Comparison of ENCODE assay signal across 13 cellular contexts in genomic region chr22:19115628-19116027, GRCh38. TPM values are rescaled to one million over a fixed set of nuclear protein-coding genes. Genes with fewer than 3 reads are reported as not detected.
DNase-seq lines count a peak whose midpoint lies in the region; ATAC-seq, FAIRE-seq and TF ChIP-seq lines count a peak whose summit lies in the region.
"Had no signal": no experiment of that assay in that cellular context is flagged by ENCODE, and none has a peak within 500 bp of the region (broad histone marks: within the 10 kb centered on the region; RNA-seq: fewer than 3 reads in every experiment).

No MANE protein-coding gene starts in this region.

- RAD21 ChIA-PET in HCT116 (lab: Charles Lee; ENCODE audit: low non-redundant PET in 1 of 2, low total read pairs in 2 of 2, uncharacterized antibody in 2 of 2, unreplicated experiment in 2 of 2): no interaction called here

- no peaks in the 10 kb centered on the region for H3K27me3 Mint-ChIP-seq in naive thymus-derived CD4-positive, alpha-beta T cell
- H3K27me3 Mint-ChIP-seq: IgD-negative memory B cell had no signal

- H3K79me2 ChIP-seq in HCT116 (ENCODE audit: insufficient read depth, low read length) (peaks cover 89% of the 10 kb centered on the region), K562 (ENCODE audit: control insufficient read depth, insufficient read depth, low read length) (peaks cover 97% of the 10 kb centered on the region)

- no peak for FAIRE-seq in K562 (lab: Jason Lieb, UNC)

- DNase-seq in NCI-H82 (lab: John Stamatoyannopoulos, UW) (peak; percentile 15), NCI-H82 treated with DMSO at 0.1 percent for 48 hours (lab: John Stamatoyannopoulos, UW; ENCODE audit: unreplicated experiment) (no peak), HCT116 (ENCODE audit: low read depth, low spot score) (no peak), K562 (ENCODE audit: extremely low read depth in 1 of 4, low spot score in 3 of 4) (peak in 1 of 4 experiments; percentile 59), NCI-H128 (lab: John Stamatoyannopoulos, UW; ENCODE audit: unreplicated experiment) (no peak)
- DNase-seq in naive thymus-derived CD4-positive, alpha-beta T cell: peak in 1 of 9 donors; percentile 36
- DNase-seq: NCI-H446 treated with DMSO at 0.1 percent for 48 hours had no signal

- ATAC-seq in HCT116 (peak; percentile 84), K562 (peak; percentile 68), gastroesophageal sphincter (no peak), GM21737 (IDR thresholded peaks at IDR 0.05; ENCODE audit: unreplicated experiment) (no peak)
- ATAC-seq in naive thymus-derived CD4-positive, alpha-beta T cell: peak; percentile 36

- no peaks in the 10 kb centered on the region for H3K9me2 ChIP-seq in HCT116 (ENCODE audit: insufficient read depth)

- H3K36me3 ChIP-seq in HCT116 (ENCODE audit: control insufficient read depth in 1 of 2, insufficient read depth in 2 of 2, low read length in 2 of 2): 0 out of 4 replicates have a peak, but pooled peaks cover 0 to 4% of the 10 kb centered on the region in 2 experiments
- peaks cover 63% of the 10 kb centered on the region for H3K36me3 ChIP-seq in K562 (ENCODE audit: control insufficient read depth, insufficient read depth, low read length)
- H3K36me3 ChIP-seq in naive thymus-derived CD4-positive, alpha-beta T cell (ENCODE audit: control insufficient read depth in 2 of 3, insufficient read depth in 3 of 3, low read length in 3 of 3): peaks cover 0 to 5% (median 0%) of the 10 kb centered on the region in 3 experiments
- H3K36me3 ChIP-seq in gastroesophageal sphincter: no peaks in the 10 kb centered on the region

- H3K9me3 Mint-ChIP-seq in naive thymus-derived CD4-positive, alpha-beta T cell: no peaks in the 10 kb centered on the region
- H3K9me3 Mint-ChIP-seq: IgD-negative memory B cell had no signal

- POLR2A ChIA-PET in HCT116 (lab: Charles Lee): no interaction called here
- POLR2A ChIA-PET in K562 (lab: Yijun Ruan, JAX): interaction anchor here (0.5 to 9.0 kb wide), 28 partner anchors 8 to 735 kb away, joined by 3 to 67 read pairs (median 4); partner anchors contain the start of genes ESS2 and TSSK2
- POLR2A ChIA-PET in naive thymus-derived CD4-positive, alpha-beta T cell (lab: Charles Lee): interaction anchor here (1.1 to 1.4 kb wide), 2 partner anchors 29 to 331 kb away, joined by 3 to 5 read pairs; partner anchors contain the start of gene ESS2

- H3K9ac ChIP-seq in HCT116 (ENCODE audit: low read length) (no peak overlapping the region), K562 (ENCODE audit: insufficient read depth in 1 of 2, low read depth in 2 of 2, low read length in 2 of 2) (peak overlapping the region in 1 of 2 experiments; percentile 81; a peak in 1 of 4 replicates)

- TF ChIP-seq EP300 in K562 (IDR thresholded peaks at IDR 0.05; ENCODE audit: low read length) (no peak), gastroesophageal sphincter (IDR thresholded peaks at IDR 0.05) (no peak)

- 48% methylated on average over 4 of the region's 4 CpGs for WGBS in K562 (ENCODE audit: insufficient coverage, low coverage, missing lambda C conversion rate)
- 19 to 66% methylated on average over 2 to 4 of the region's 4 CpGs for WGBS in gastroesophageal sphincter (ENCODE audit: low coverage in 1 of 2), 2 donors

- H3K36me3 Mint-ChIP-seq in naive thymus-derived CD4-positive, alpha-beta T cell: peaks cover 0 to 9% (median 5%) of the 10 kb centered on the region in 5 donors
- H3K36me3 Mint-ChIP-seq: IgD-negative memory B cell had no signal

- H2AFZ ChIP-seq in HCT116 (ENCODE audit: low read depth, low read length, poor library complexity, severe bottlenecking) (no peak overlapping the region), K562 (ENCODE audit: low read depth, low read length) (no peak overlapping the region)

- peaks cover 54 to 93% (median 83%) of the 10 kb centered on the region in 7 donors for H3K4me1 Mint-ChIP-seq in naive thymus-derived CD4-positive, alpha-beta T cell

- TF ChIP-seq CTCF in HCT116 (IDR thresholded peaks at IDR 0.05 in 2 of 3, conservative IDR thresholded peaks at IDR 0.05 in 1 of 3; ENCODE audit: borderline replicate concordance in 1 of 3, insufficient read depth in 1 of 3, low read depth in 2 of 3, low read length in 2 of 3) (peak in 2 of 3 experiments; percentile 29 to 38; a peak in 4 of 6 replicates), K562 (IDR thresholded peaks at IDR 0.05 in 2 of 3, conservative IDR thresholded peaks at IDR 0.05 in 1 of 3; ENCODE audit: insufficient read depth in 2 of 3, low read depth in 1 of 3, low read length in 3 of 3) (peak; percentile 56 to 75 (median 58)), gastroesophageal sphincter (IDR thresholded peaks at IDR 0.05) (no peak)

- TF ChIP-seq RAD21 in HCT116 (IDR thresholded peaks at IDR 0.05; ENCODE audit: low read depth): peak; percentile 24; the same call in 1 of the 2 replicates
- peak in 1 of 2 experiments; percentile 67; a peak in 2 of 4 replicates for TF ChIP-seq RAD21 in K562 (CRISPR knock-in tag; conservative IDR thresholded peaks at IDR 0.05 in 1 of 2, IDR thresholded peaks at IDR 0.05 in 1 of 2)

- no peaks in the 10 kb centered on the region for H3K27me3 ChIP-seq in HCT116 (ENCODE audit: insufficient read depth, low read length)
- no peaks in the 10 kb centered on the region for H3K27me3 ChIP-seq in K562 (ENCODE audit: control insufficient read depth in 2 of 2, insufficient read depth in 2 of 2, low read length in 2 of 2)
- no peaks in the 10 kb centered on the region for H3K27me3 ChIP-seq in naive thymus-derived CD4-positive, alpha-beta T cell (ENCODE audit: control insufficient read depth in 2 of 2, insufficient read depth in 2 of 2, low read length in 2 of 2)
- H3K27me3 ChIP-seq in gastroesophageal sphincter: no peaks in the 10 kb centered on the region
- H3K27me3 ChIP-seq: tibial artery had no signal

- peaks cover 43% of the 10 kb centered on the region for H3K9me1 ChIP-seq in K562 (ENCODE audit: control insufficient read depth, insufficient read depth, low read length)

- no peak for TF ChIP-seq POLR2A in HCT116 (IDR thresholded peaks at IDR 0.05; ENCODE audit: borderline replicate concordance, extremely low read depth, insufficient read depth, insufficient read length)
- no peak for TF ChIP-seq POLR2A in K562 (conservative IDR thresholded peaks at IDR 0.05)
- TF ChIP-seq POLR2A in gastroesophageal sphincter (IDR thresholded peaks at IDR 0.05): no peak

- H3K4me2 ChIP-seq in HCT116 (ENCODE audit: low read length) (no peak overlapping the region), K562 (ENCODE audit: insufficient read depth, low read length) (no peak overlapping the region)

- CTCF ChIA-PET in HCT116 (lab: Charles Lee): interaction anchor here (0.6 to 1.8 kb wide), 4 partner anchors 8 to 514 kb away, joined by 3 to 8 read pairs (median 5); partner anchors contain the start of gene ESS2
- CTCF ChIA-PET in K562 (lab: Yijun Ruan, JAX; ENCODE audit: low intra/inter-chr PET ratio): interaction anchor here (1.2 kb wide), 1 partner anchor 515 kb away, joined by 3 read pairs; no protein-coding TSS in a partner anchor
- CTCF ChIA-PET in naive thymus-derived CD4-positive, alpha-beta T cell (lab: Charles Lee): interaction anchor here (1.0 kb wide), 1 partner anchor 9 kb away, joined by 3 read pairs; no protein-coding TSS in a partner anchor

- intact Hi-C loops in HCT116 (cut with micrococcal nuclease) (no loop called here), K562 (cut with micrococcal nuclease) (loop anchor here (10.0 kb wide), 1 partner anchor 179 kb away; the partner anchor contains the start of gene CLTCL1)
- intact Hi-C loops in naive thymus-derived CD4-positive, alpha-beta T cell (cut with micrococcal nuclease): no loop called here

- H3K4me1 ChIP-seq in HCT116 (ENCODE audit: control insufficient read depth in 1 of 2, insufficient read depth in 2 of 2, low read length in 2 of 2) (peaks cover 4 to 7% of the 10 kb centered on the region in 2 experiments), K562 (replicated peaks in 1 of 2; ENCODE audit: control insufficient read depth in 2 of 2, insufficient read depth in 2 of 2, low read length in 2 of 2) (peaks cover 36 to 41% of the 10 kb centered on the region in 2 experiments), gastroesophageal sphincter (peaks cover 0 to 89% (median 23%) of the 10 kb centered on the region in 3 donors)
- H3K4me1 ChIP-seq in naive thymus-derived CD4-positive, alpha-beta T cell (ENCODE audit: control insufficient read depth in 2 of 2, insufficient read depth in 2 of 2, low read length in 2 of 2): peaks cover 55 to 71% of the 10 kb centered on the region in 2 donors

- H3K27ac Mint-ChIP-seq in naive thymus-derived CD4-positive, alpha-beta T cell: peak overlapping the region in 8 of 9 donors; percentile 35 to 87 (median 71)

- H3K4me3 Mint-ChIP-seq in naive thymus-derived CD4-positive, alpha-beta T cell: peak overlapping the region in 8 of 10 donors; percentile 19 to 93 (median 50)

- H4K20me1 ChIP-seq in HCT116 (ENCODE audit: insufficient read depth) (0 out of 2 replicates have a peak, but pooled peaks cover 3% of the 10 kb centered on the region), K562 (replicated peaks; ENCODE audit: control insufficient read depth, insufficient read depth, low read length) (peaks cover 65% of the 10 kb centered on the region)

- in situ Hi-C loops in K562 (cut with MboI): no loop called here

- no peak overlapping the region for H3K4me3 ChIP-seq in HCT116 (replicated peaks in 1 of 2; ENCODE audit: low read depth in 1 of 2, low read length in 2 of 2)
- H3K4me3 ChIP-seq in K562: no peak overlapping the region
- no peak overlapping the region for H3K4me3 ChIP-seq in naive thymus-derived CD4-positive, alpha-beta T cell (ENCODE audit: low read length)
- no peak overlapping the region for H3K4me3 ChIP-seq in gastroesophageal sphincter
- H3K4me3 ChIP-seq: tibial artery had no signal

- BruUV-seq in HCT116 (replicated peaks; lab: Mats Ljungman, UMichigan): no TSS peak
- BruUV-seq in K562 (replicated peaks; lab: Mats Ljungman, UMichigan): no TSS peak

- H3K27ac ChIP-seq in HCT116 (ENCODE audit: low read depth, low read length) (no peak overlapping the region), K562 (ENCODE audit: extremely low read depth, low read depth, low read length) (no peak overlapping the region), gastroesophageal sphincter (no peak overlapping the region)
- H3K27ac ChIP-seq in naive thymus-derived CD4-positive, alpha-beta T cell (ENCODE audit: low read depth, low read length): peak overlapping the region; percentile 24
- H3K27ac ChIP-seq: tibial artery had no signal

- H3K9me3 ChIP-seq in HCT116 (ENCODE audit: control insufficient read depth in 1 of 2, insufficient read depth in 1 of 2, low read depth in 1 of 2, low read length in 2 of 2): no peaks in the 10 kb centered on the region
- no peaks in the 10 kb centered on the region for H3K9me3 ChIP-seq in K562 (replicated peaks; ENCODE audit: control insufficient read depth, insufficient read depth, low read depth, low read length)
- H3K9me3 ChIP-seq in naive thymus-derived CD4-positive, alpha-beta T cell (ENCODE audit: control insufficient read depth in 2 of 3, low read length in 3 of 3): no peaks in the 10 kb centered on the region
- no peaks in the 10 kb centered on the region for H3K9me3 ChIP-seq in gastroesophageal sphincter
- H3K9me3 ChIP-seq: tibial artery had no signal

RNA-seq across cellular contexts. Expression of gene DGCR2, which starts 6.6 kb away (rescaled TPM):
- total RNA-seq in HCT116 (2021; ENCODE audit: unreplicated experiment) (42.9 TPM), K562 (2014; rRNA removed) (62.9 and 79.7 TPM in 2 replicates), K562 (2014; rRNA removed; fragmentation: Illumina TruSeq; extraction: Trizol) (25.0 and 31.7 TPM in 2 replicates), K562 (2015; rRNA removed; fragmentation: Illumina TruSeq; extraction: Trizol) (52.2 and 56.7 TPM in 2 replicates), K562 (2021) (101 and 103 TPM in 2 replicates), gastroesophageal sphincter (10 to 100 TPM; 44.1 to 76.5 (median 56.3) TPM)
- polyA plus RNA-seq in HCT116 (2012): 39.2 and 48.9 TPM in 2 replicates
- total RNA-seq in K562 (2011; cell fraction: chromatin; rRNA removed; ENCODE audit: low replicate concordance): 104 and 237 TPM in 2 replicates
- total RNA-seq in K562 (2011; cell fraction: nucleolus; rRNA removed): 233 and 250 TPM in 2 replicates
- 163 and 192 TPM in 2 replicates for total RNA-seq in K562 (2011; cell fraction: nucleoplasm; rRNA removed)
- polyA plus RNA-seq in K562 (2011; rRNA removed) (45.6 and 65.3 TPM in 2 replicates), K562 (2014; fragmentation: Illumina TruSeq; extraction: Trizol) (56.7 and 59.7 TPM in 2 replicates), K562 (2014; fragmentation: Nextera tagmentation; extraction: Ambion mirVana) (under 1 TPM; 0.69 to 0.70 TPM), K562 (2014; rRNA removed) (54.1 and 56.4 TPM in 2 replicates)
- 87.9 and 92.8 TPM in 2 replicates for polyA plus RNA-seq in K562 (2011; cell fraction: cytosol; rRNA removed)
- 96.5 and 99.6 TPM in 2 replicates for polyA plus RNA-seq in K562 (2011; cell fraction: nucleus; rRNA removed)
- 68.2 and 87.4 TPM in 2 replicates for polyA plus RNA-seq in K562 (2012)
- 59.4 and 60.5 TPM in 2 replicates for polyA minus RNA-seq in K562 (2011; rRNA and poly(A)+ RNA removed)
- polyA minus RNA-seq in K562 (2011; cell fraction: cytosol; rRNA and poly(A)+ RNA removed): 76.8 and 101 TPM in 2 replicates
- 59.6 and 106 TPM in 2 replicates for polyA minus RNA-seq in K562 (2011; cell fraction: nucleus; rRNA and poly(A)+ RNA removed)
- 10 to 100 TPM; 38.8 to 79.1 (median 50.4) TPM for total RNA-seq in naive thymus-derived CD4-positive, alpha-beta T cell
- polyA plus RNA-seq in naive thymus-derived CD4-positive, alpha-beta T cell: 10 to 100 TPM; 46.2 to 81.9 TPM

RNA-seq across cellular contexts. Expression of gene TSSK2, which starts 15.5 kb away (rescaled TPM):
- total RNA-seq in HCT116 (2021; ENCODE audit: unreplicated experiment) (not detected), K562 (2014; rRNA removed) (not detected in 2 replicates), K562 (2014; rRNA removed; fragmentation: Illumina TruSeq; extraction: Trizol) (not detected in 2 replicates), K562 (2015; rRNA removed; fragmentation: Illumina TruSeq; extraction: Trizol) (not detected in 2 replicates), K562 (2021) (not detected in 2 replicates), gastroesophageal sphincter (under 1 TPM in 1 of 4 donors, not detected in 3; 0.13 TPM)
- polyA plus RNA-seq in HCT116 (2012): not detected in 2 replicates
- 0.21 TPM in 1 of 2 replicates, not detected in the other for total RNA-seq in K562 (2011; cell fraction: chromatin; rRNA removed; ENCODE audit: low replicate concordance)
- not detected in 2 replicates for total RNA-seq in K562 (2011; cell fraction: nucleolus; rRNA removed)
- total RNA-seq in K562 (2011; cell fraction: nucleoplasm; rRNA removed): 0.22 TPM in 1 of 2 replicates, not detected in the other
- polyA plus RNA-seq in K562 (2011; rRNA removed) (not detected in 2 replicates), K562 (2014; fragmentation: Illumina TruSeq; extraction: Trizol) (not detected in 2 replicates), K562 (2014; fragmentation: Nextera tagmentation; extraction: Ambion mirVana) (not detected), K562 (2014; rRNA removed) (0.04 TPM in 1 of 2 replicates, not detected in the other)
- 0.04 TPM in 1 of 2 replicates, not detected in the other for polyA plus RNA-seq in K562 (2011; cell fraction: cytosol; rRNA removed)
- 0.10 TPM in 1 of 2 replicates, not detected in the other for polyA plus RNA-seq in K562 (2011; cell fraction: nucleus; rRNA removed)
- polyA plus RNA-seq in K562 (2012): not detected in 2 replicates
- polyA minus RNA-seq in K562 (2011; rRNA and poly(A)+ RNA removed): not detected in 2 replicates
- not detected in 2 replicates for polyA minus RNA-seq in K562 (2011; cell fraction: cytosol; rRNA and poly(A)+ RNA removed)
- polyA minus RNA-seq in K562 (2011; cell fraction: nucleus; rRNA and poly(A)+ RNA removed): not detected in 2 replicates
- total RNA-seq in naive thymus-derived CD4-positive, alpha-beta T cell: under 1 TPM in 1 of 5 experiments, not detected in 4; 0.42 TPM
- polyA plus RNA-seq in naive thymus-derived CD4-positive, alpha-beta T cell: not detected
- total RNA-seq: A172, dermis microvascular lymphatic vessel endothelial cell had no signal
- polyA plus RNA-seq: IgD-negative memory B cell had no signal

RNA-seq across cellular contexts. Expression of gene ESS2, which starts 28.8 kb away (rescaled TPM):
- total RNA-seq in HCT116 (2021; ENCODE audit: unreplicated experiment) (17.7 TPM), K562 (2014; rRNA removed) (42.5 and 47.4 TPM in 2 replicates), K562 (2014; rRNA removed; fragmentation: Illumina TruSeq; extraction: Trizol) (9.4 and 10.7 TPM in 2 replicates), K562 (2015; rRNA removed; fragmentation: Illumina TruSeq; extraction: Trizol) (28.3 and 30.9 TPM in 2 replicates), K562 (2021) (51.3 and 52.8 TPM in 2 replicates), gastroesophageal sphincter (10 to 100 TPM; 14.5 to 18.4 (median 16.5) TPM)
- 11.4 and 13.6 TPM in 2 replicates for polyA plus RNA-seq in HCT116 (2012)
- total RNA-seq in K562 (2011; cell fraction: chromatin; rRNA removed; ENCODE audit: low replicate concordance): 22.9 and 43.9 TPM in 2 replicates
- 30.7 and 33.7 TPM in 2 replicates for total RNA-seq in K562 (2011; cell fraction: nucleolus; rRNA removed)
- total RNA-seq in K562 (2011; cell fraction: nucleoplasm; rRNA removed): 20.2 and 27.2 TPM in 2 replicates
- polyA plus RNA-seq in K562 (2011; rRNA removed) (26.8 and 44.0 TPM in 2 replicates), K562 (2014; fragmentation: Illumina TruSeq; extraction: Trizol) (23.6 and 41.0 TPM in 2 replicates), K562 (2014; fragmentation: Nextera tagmentation; extraction: Ambion mirVana) (1 to 10 TPM in 1 of 2 experiments, under 1 TPM in 1; 0.70 to 1.9 TPM), K562 (2014; rRNA removed) (47.1 and 58.1 TPM in 2 replicates)
- polyA plus RNA-seq in K562 (2011; cell fraction: cytosol; rRNA removed): 44.3 and 59.3 TPM in 2 replicates
- polyA plus RNA-seq in K562 (2011; cell fraction: nucleus; rRNA removed): 50.0 and 63.7 TPM in 2 replicates
- 34.4 and 35.2 TPM in 2 replicates for polyA plus RNA-seq in K562 (2012)
- 11.3 and 13.6 TPM in 2 replicates for polyA minus RNA-seq in K562 (2011; rRNA and poly(A)+ RNA removed)
- 16.3 and 30.8 TPM in 2 replicates for polyA minus RNA-seq in K562 (2011; cell fraction: cytosol; rRNA and poly(A)+ RNA removed)
- polyA minus RNA-seq in K562 (2011; cell fraction: nucleus; rRNA and poly(A)+ RNA removed): 11.7 and 24.3 TPM in 2 replicates
- 10 to 100 TPM; 18.3 to 51.6 (median 20.6) TPM for total RNA-seq in naive thymus-derived CD4-positive, alpha-beta T cell
- polyA plus RNA-seq in naive thymus-derived CD4-positive, alpha-beta T cell: 10 to 100 TPM in 1 of 2 donors, 1 to 10 TPM in 1; 8.4 to 13.9 TPM

RNA-seq across cellular contexts. Expression of gene GSC2, which starts 34.5 kb away (rescaled TPM):
- not detected for total RNA-seq in HCT116 (2021; ENCODE audit: unreplicated experiment)
- polyA plus RNA-seq in HCT116 (2012): not detected in 2 replicates
- total RNA-seq in K562 (2011; cell fraction: chromatin; rRNA removed; ENCODE audit: low replicate concordance): not detected in 2 replicates
- total RNA-seq in K562 (2011; cell fraction: nucleolus; rRNA removed): not detected in 2 replicates
- total RNA-seq in K562 (2011; cell fraction: nucleoplasm; rRNA removed): not detected in 2 replicates
- total RNA-seq in K562 (2014; rRNA removed): not detected in 2 replicates
- not detected in 2 replicates for total RNA-seq in K562 (2014; rRNA removed; fragmentation: Illumina TruSeq; extraction: Trizol)
- not detected in 2 replicates for total RNA-seq in K562 (2015; rRNA removed; fragmentation: Illumina TruSeq; extraction: Trizol)
- not detected in 2 replicates for total RNA-seq in K562 (2021)
- not detected in 2 replicates for polyA plus RNA-seq in K562 (2011; rRNA removed)
- not detected in 2 replicates for polyA plus RNA-seq in K562 (2011; cell fraction: cytosol; rRNA removed)
- not detected in 2 replicates for polyA plus RNA-seq in K562 (2011; cell fraction: nucleus; rRNA removed)
- not detected in 2 replicates for polyA plus RNA-seq in K562 (2012)
- not detected in 2 replicates for polyA plus RNA-seq in K562 (2014; fragmentation: Illumina TruSeq; extraction: Trizol)
- not detected for polyA plus RNA-seq in K562 (2014; fragmentation: Nextera tagmentation; extraction: Ambion mirVana)
- not detected in 2 replicates for polyA plus RNA-seq in K562 (2014; rRNA removed)
- polyA minus RNA-seq in K562 (2011; rRNA and poly(A)+ RNA removed): not detected in 2 replicates
- not detected in 2 replicates for polyA minus RNA-seq in K562 (2011; cell fraction: cytosol; rRNA and poly(A)+ RNA removed)
- not detected in 2 replicates for polyA minus RNA-seq in K562 (2011; cell fraction: nucleus; rRNA and poly(A)+ RNA removed)
- total RNA-seq in naive thymus-derived CD4-positive, alpha-beta T cell: not detected
- not detected for polyA plus RNA-seq in naive thymus-derived CD4-positive, alpha-beta T cell
- total RNA-seq in gastroesophageal sphincter: not detected
- total RNA-seq: A172, dermis microvascular lymphatic vessel endothelial cell had no signal
- polyA plus RNA-seq: IgD-negative memory B cell had no signal

Comparison
In these comparisons a context has a peak if more than half of its experiments do, and no peak if none do; other contexts are left out.
1. ATAC-seq: peak in HCT116 (single experiment), K562 (single experiment) and naive thymus-derived CD4-positive, alpha-beta T cell (single experiment); none in gastroesophageal sphincter (single experiment) and GM21737 (single experiment).
2. CTCF ChIP-seq: peak in HCT116 (2 of 3) and K562 (3 of 3); none in gastroesophageal sphincter (0 of 4).